ENCODE assay signal across 22 cellular contexts in genomic region chr1:235343726-235344125, GRCh38.
"Had no signal": no experiment of that assay in that cellular context is flagged by ENCODE, and none has a peak within 500 bp of the region (broad histone marks: within the 10 kb centered on the region; RNA-seq: fewer than 3 reads in every experiment).

No MANE protein-coding gene starts in this region.

- H3K27me3 Mint-ChIP-seq: activated CD4-positive, alpha-beta T cell treated with anti-CD3 and anti-CD28 coated beads for 36 hours; activated CD8-positive, alpha-beta memory T cell treated with anti-CD3 and anti-CD28 coated beads, Interleukin-2, amount 10 ng/mL, durations not matched to agents 7 days and 5 days had no signal

- H3K27ac Mint-ChIP-seq: activated CD8-positive, alpha-beta memory T cell treated with anti-CD3 and anti-CD28 coated beads, Interleukin-2, amount 10 ng/mL, durations not matched to agents 7 days and 5 days had no signal

- H3K4me3 Mint-ChIP-seq: activated CD4-positive, alpha-beta T cell treated with anti-CD3 and anti-CD28 coated beads for 36 hours; activated CD8-positive, alpha-beta memory T cell treated with anti-CD3 and anti-CD28 coated beads, Interleukin-2, amount 10 ng/mL, durations not matched to agents 7 days and 5 days had no signal

- DNase-seq: activated CD4-positive, alpha-beta T cell treated with anti-CD3 and anti-CD28 coated beads for 36 hours; activated CD4-positive, CD25-positive, alpha-beta regulatory T cell; activated CD8-positive, alpha-beta memory T cell treated with anti-CD3 and anti-CD28 coated beads, Interleukin-2, amount 10 ng/mL, durations not matched to agents 7 days and 5 days; amniotic stem cell; body of pancreas; central memory CD4-positive, alpha-beta T cell; IMR-90; Kasumi-1; KBM-7; MV-4-11; NCI-H1092 treated with DMSO at 0.1 percent for 48 hours; NCI-H1417 treated with DMSO at 0.1 percent for 48 hours; NCI-H1694; NCI-H2029; NCI-H345; NCI-H510A; NCI-H526 treated with DMSO at 0.1 percent for 48 hours; Peyer's patch; Right ventricle myocardium superior; SJCRH30; SK-N-SH; T-helper 1 cell had no signal

- H3K4me1 Mint-ChIP-seq: activated CD8-positive, alpha-beta memory T cell treated with anti-CD3 and anti-CD28 coated beads, Interleukin-2, amount 10 ng/mL, durations not matched to agents 7 days and 5 days had no signal

- ATAC-seq: activated CD4-positive, alpha-beta T cell treated with anti-CD3 and anti-CD28 coated beads for 36 hours; activated CD8-positive, alpha-beta memory T cell treated with anti-CD3 and anti-CD28 coated beads, Interleukin-2, amount 10 ng/mL, durations not matched to agents 7 days and 5 days; body of pancreas had no signal
